8 cellular contexts compared by ENCODE assay signal in genomic region chr1:100353073-100353801, GRCh38. TPM values are rescaled to one million over a fixed set of nuclear protein-coding genes. Genes with fewer than 3 reads are reported as not detected.
DNase-seq lines count a peak whose midpoint lies in the region; ATAC-seq and TF ChIP-seq lines count a peak whose summit lies in the region.

No MANE protein-coding gene starts in this region.

- WGBS in right cardiac atrium: under 1% methylated on average over 28 of the region's 28 CpGs
- 1% methylated on average over 28 of the region's 28 CpGs for WGBS in sigmoid colon, 2 donors

- H3K36me3 Mint-ChIP-seq in activated naive CD8-positive, alpha-beta T cell treated with anti-CD3 and anti-CD28 coated beads, Interleukin-2, amount 10 ng/mL, durations not matched to agents 7 days and 5 days: peaks cover 25% of the 10 kb centered on the region

- H3K27ac ChIP-seq in right cardiac atrium (ENCODE audit: low read length): peak overlapping the region; percentile 89
- peak overlapping the region; percentile 90 to 96 (median 92) for H3K27ac ChIP-seq in sigmoid colon

- H3K27me3 Mint-ChIP-seq in activated naive CD8-positive, alpha-beta T cell treated with anti-CD3 and anti-CD28 coated beads, Interleukin-2, amount 10 ng/mL, durations not matched to agents 7 days and 5 days: no peaks in the 10 kb centered on the region

- TF ChIP-seq EP300 in sigmoid colon (IDR thresholded peaks at IDR 0.05): no peak

- no peaks in the 10 kb centered on the region for H3K9me3 Mint-ChIP-seq in activated naive CD8-positive, alpha-beta T cell treated with anti-CD3 and anti-CD28 coated beads, Interleukin-2, amount 10 ng/mL, durations not matched to agents 7 days and 5 days

- no peaks in the 10 kb centered on the region for H3K9me3 ChIP-seq in right cardiac atrium (ENCODE audit: control insufficient read depth, low read length)
- no peaks in the 10 kb centered on the region for H3K9me3 ChIP-seq in sigmoid colon

- TF ChIP-seq POLR2A in sigmoid colon (IDR thresholded peaks at IDR 0.05): no peak

- H3K4me1 ChIP-seq in right cardiac atrium (ENCODE audit: control insufficient read depth, insufficient read depth, low read length): peaks cover 2% of the 10 kb centered on the region
- H3K4me1 ChIP-seq in sigmoid colon: peaks cover 0 to 39% (median 35%) of the 10 kb centered on the region in 4 donors

- H3K36me3 ChIP-seq in sigmoid colon: no peaks in the 10 kb centered on the region

- peak overlapping the region; percentile 89 for H3K4me3 Mint-ChIP-seq in activated naive CD8-positive, alpha-beta T cell treated with anti-CD3 and anti-CD28 coated beads, Interleukin-2, amount 10 ng/mL, durations not matched to agents 7 days and 5 days

- no peak for TF ChIP-seq CTCF in sigmoid colon (IDR thresholded peaks at IDR 0.05)

- peaks cover 40% of the 10 kb centered on the region for H3K4me1 Mint-ChIP-seq in activated naive CD8-positive, alpha-beta T cell treated with anti-CD3 and anti-CD28 coated beads, Interleukin-2, amount 10 ng/mL, durations not matched to agents 7 days and 5 days

- peak; percentile 25 for DNase-seq in stimulated activated CD4-positive, alpha-beta T cell treated with anti-CD3 and anti-CD28 coated beads, Interleukin-12 subunit alpha, Interleukin-12 subunit beta, amount 100 ng/mL, for 4 hours
- no peak for DNase-seq in stimulated activated CD4-positive, alpha-beta T cell treated with anti-CD3 and anti-CD28 coated beads, Interleukin-4, amount 100 ng/mL, for 1 hour
- peak; percentile 56 for DNase-seq in RKO (ENCODE audit: low spot score)
- DNase-seq in activated naive CD8-positive, alpha-beta T cell treated with anti-CD3 and anti-CD28 coated beads, Interleukin-2, amount 10 ng/mL, durations not matched to agents 7 days and 5 days: peak; percentile 65
- peak; percentile 30 to 74 (median 73) for DNase-seq in right cardiac atrium
- no peak for DNase-seq in sigmoid colon

- intact Hi-C loops in right cardiac atrium (cut with DNase I) (loop anchor here in 2 of 4 donors (5.0 to 10.0 kb wide), 3 partner anchors 61 to 102 kb away; no protein-coding TSS in a partner anchor), sigmoid colon (cut with DNase I) (loop anchor here (2.0 to 5.0 kb wide), 8 partner anchors 86 to 544 kb away; partner anchors contain the start of genes RTCA, SASS6, SLC30A7 and TRMT13)

- H3K27me3 ChIP-seq in right cardiac atrium (ENCODE audit: control insufficient read depth, insufficient read depth): no peaks in the 10 kb centered on the region
- H3K27me3 ChIP-seq in sigmoid colon: no peaks in the 10 kb centered on the region

- peak overlapping the region; percentile 65 for H3K4me3 ChIP-seq in right cardiac atrium (ENCODE audit: low read length)
- H3K4me3 ChIP-seq in sigmoid colon: peak overlapping the region; percentile 70 to 98 (median 93)

- ATAC-seq in HG03095 (IDR thresholded peaks at IDR 0.05; ENCODE audit: unreplicated experiment): peak; percentile 38
- peak; percentile 2 for ATAC-seq in activated naive CD8-positive, alpha-beta T cell treated with anti-CD3 and anti-CD28 coated beads, Interleukin-2, amount 10 ng/mL, durations not matched to agents 7 days and 5 days (ENCODE audit: low read depth)
- ATAC-seq in right cardiac atrium: peak; percentile 5 to 14
- no peak for ATAC-seq in GM19328 (IDR thresholded peaks at IDR 0.05; ENCODE audit: unreplicated experiment)

- POLR2A ChIA-PET in activated naive CD8-positive, alpha-beta T cell treated with anti-CD3 and anti-CD28 coated beads, Interleukin-2, amount 10 ng/mL, durations not matched to agents 7 days and 5 days (lab: Charles Lee): interaction anchor here (0.8 to 4.0 kb wide), 20 partner anchors 17 to 315 kb away, joined by 3 to 48 read pairs (median 5); partner anchors contain the start of genes RTCA and TRMT13

- peak overlapping the region; percentile 95 for H3K27ac Mint-ChIP-seq in activated naive CD8-positive, alpha-beta T cell treated with anti-CD3 and anti-CD28 coated beads, Interleukin-2, amount 10 ng/mL, durations not matched to agents 7 days and 5 days

RNA-seq across cellular contexts. Expression of gene CDC14A, which starts 0.9 kb away (rescaled TPM):
- total RNA-seq in activated naive CD8-positive, alpha-beta T cell treated with anti-CD3 and anti-CD28 coated beads, Interleukin-2, amount 10 ng/mL, durations not matched to agents 7 days and 5 days: 10 to 100 TPM; 39.9 to 44.9 TPM
- total RNA-seq in right cardiac atrium (1 to 10 TPM; 3.6 to 5.2 (median 4.8) TPM), sigmoid colon (10 to 100 TPM; 11.8 to 22.7 (median 13.9) TPM)
- polyA plus RNA-seq in right cardiac atrium (1.9 TPM), sigmoid colon (10 to 100 TPM in 1 of 3 donors, 1 to 10 TPM in 2; 4.6 to 11.6 (median 7.8) TPM)

Comparison
In these comparisons a context has a peak if more than half of its experiments do, and no peak if none do; other contexts are left out.
1. DNase-seq: peak in stimulated activated CD4-positive, alpha-beta T cell treated with anti-CD3 and anti-CD28 coated beads, Interleukin-12 subunit alpha, Interleukin-12 subunit beta, amount 100 ng/mL, for 4 hours (single experiment), RKO (single experiment), activated naive CD8-positive, alpha-beta T cell treated with anti-CD3 and anti-CD28 coated beads, Interleukin-2, amount 10 ng/mL, durations not matched to agents 7 days and 5 days (single experiment) and right cardiac atrium (3 of 3); none in stimulated activated CD4-positive, alpha-beta T cell treated with anti-CD3 and anti-CD28 coated beads, Interleukin-4, amount 100 ng/mL, for 1 hour (single experiment) and sigmoid colon (single experiment).